Comparison of ENCODE assay signal across 9 cellular contexts in genomic region chr1:54806931-54807611, GRCh38. TPM values are rescaled to one million over a fixed set of nuclear protein-coding genes. Genes with fewer than 3 reads are reported as not detected.
DNase-seq lines count a peak whose midpoint lies in the region; ATAC-seq and TF ChIP-seq lines count a peak whose summit lies in the region.
"Had no signal": no experiment of that assay in that cellular context is flagged by ENCODE, and none has a peak within 500 bp of the region (broad histone marks: within the 10 kb centered on the region; RNA-seq: fewer than 3 reads in every experiment).

No MANE protein-coding gene starts in this region.

- H3K36me3 ChIP-seq in SK-N-SH (replicated peaks in 1 of 2; ENCODE audit: control insufficient read depth in 1 of 2, insufficient read depth in 2 of 2, low read length in 1 of 2): no peaks in the 10 kb centered on the region
- H3K36me3 ChIP-seq: ascending aorta had no signal

- H2AFZ ChIP-seq in SK-N-SH (ENCODE audit: low read depth): no peak overlapping the region

- ATAC-seq in sciatic nerve: no peak

- no peak for TF ChIP-seq EP300 in SK-N-SH (IDR thresholded peaks at IDR 0.05; ENCODE audit: borderline replicate concordance in 1 of 2, low read depth in 1 of 2, low read length in 1 of 2)

- no peak overlapping the region for H3K9ac ChIP-seq in SK-N-SH

- no peak overlapping the region for H3K4me2 ChIP-seq in SK-N-SH

- POLR2A ChIA-PET in SK-N-SH (lab: Yijun Ruan, JAX): no interaction called here

- TF ChIP-seq CTCF in GM12865 (IDR thresholded peaks at IDR 0.05; ENCODE audit: insufficient read depth, low read depth, low read length, missing control alignments) (no peak), SK-N-SH (IDR thresholded peaks at IDR 0.05) (no peak)

- H3K27me3 ChIP-seq in SK-N-SH (ENCODE audit: insufficient read depth): no peaks in the 10 kb centered on the region
- H3K27me3 ChIP-seq: ascending aorta had no signal

- no peak overlapping the region for H3K27ac ChIP-seq in SK-N-SH (ENCODE audit: low read depth in 2 of 2, low read length in 1 of 2)
- H3K27ac ChIP-seq: ascending aorta had no signal

- H3F3A ChIP-seq in SK-N-SH (replicated peaks; ENCODE audit: insufficient read depth): no peaks in the 10 kb centered on the region

- peak; percentile 23 for DNase-seq in GM12865 (ENCODE audit: low read depth)
- DNase-seq in NOMO-1 treated with dmso at 0.1 percent for 144 hours (lab: John Stamatoyannopoulos, UW; ENCODE audit: unreplicated experiment): peak; percentile 9
- peak; percentile 34 for DNase-seq in astrocyte of the hippocampus (ENCODE audit: low read depth, low spot score)
- DNase-seq in sciatic nerve (ENCODE audit: low spot score): peak; percentile 53
- DNase-seq in globus pallidus (ENCODE audit: low spot score): no peak
- DNase-seq in Kasumi-1 (lab: John Stamatoyannopoulos, UW): no peak
- no peak for DNase-seq in SK-N-SH
- DNase-seq: NCI-H1930 had no signal

- H3K4me3 ChIP-seq in GM12865 (ENCODE audit: low read depth, low read length): no peak overlapping the region
- no peak overlapping the region for H3K4me3 ChIP-seq in SK-N-SH (ENCODE audit: low read depth in 2 of 2, low read length in 1 of 2)
- H3K4me3 ChIP-seq: ascending aorta had no signal

- no peak for TF ChIP-seq RAD21 in SK-N-SH (IDR thresholded peaks at IDR 0.05; ENCODE audit: low read length)

- intact Hi-C loops in sciatic nerve (cut with DNase I): no loop called here

- 85% methylated on average over 6 of the region's 11 CpGs for WGBS in SK-N-SH (ENCODE audit: low lambda C conversion rate)

- no peaks in the 10 kb centered on the region for H3K79me2 ChIP-seq in SK-N-SH (ENCODE audit: insufficient read depth)

- no peaks in the 10 kb centered on the region for H3K9me3 ChIP-seq in SK-N-SH
- H3K9me3 ChIP-seq: ascending aorta had no signal

- CTCF ChIA-PET in SK-N-SH (lab: Yijun Ruan, JAX): interaction anchor here (0.5 to 2.6 kb wide), 6 partner anchors 15 to 816 kb away, joined by 3 to 13 read pairs (median 4); partner anchors contain the start of gene ACOT11

- H4K20me1 ChIP-seq in SK-N-SH (ENCODE audit: insufficient read depth): no peaks in the 10 kb centered on the region

- H3K9me2 ChIP-seq in SK-N-SH: no peaks in the 10 kb centered on the region

- peaks cover 0 to 2% of the 10 kb centered on the region in 2 experiments; a peak in 1 of 4 replicates for H3K4me1 ChIP-seq in SK-N-SH (ENCODE audit: control insufficient read depth in 1 of 2, insufficient read depth in 2 of 2, low read depth in 1 of 2, low read length in 1 of 2)

TF ChIP-seq in SK-N-SH, 30 proteins besides CTCF, POLR2A, EP300 and RAD21:
- no peak for TF ChIP-seq IRF3 (IDR thresholded peaks at IDR 0.05; ENCODE audit: low read depth, low read length)
- no peak for TF ChIP-seq PBX3 (IDR thresholded peaks at IDR 0.05)
- no peak for TF ChIP-seq SIN3A (IDR thresholded peaks at IDR 0.05; ENCODE audit: borderline replicate concordance, low read depth, low read length)
- no peak for TF ChIP-seq MXI1 (IDR thresholded peaks at IDR 0.05; ENCODE audit: low read depth, low read length)
- no peak for TF ChIP-seq USF1 (IDR thresholded peaks at IDR 0.05; ENCODE audit: borderline replicate concordance, low read depth)
- TF ChIP-seq NRF1 (IDR thresholded peaks at IDR 0.05; ENCODE audit: low read depth, low read length): no peak
- no peak for TF ChIP-seq NFIC (IDR thresholded peaks at IDR 0.05; ENCODE audit: borderline replicate concordance)
- no peak for TF ChIP-seq USF2 (IDR thresholded peaks at IDR 0.05; ENCODE audit: borderline replicate concordance, low read depth, low read length)
- TF ChIP-seq FOXM1 (IDR thresholded peaks at IDR 0.05; ENCODE audit: low read depth): no peak
- no peak for TF ChIP-seq POLR2AphosphoS5 (IDR thresholded peaks at IDR 0.05; ENCODE audit: low read depth, low read length)
- TF ChIP-seq YY1 (IDR thresholded peaks at IDR 0.05; ENCODE audit: low read depth): no peak
- TF ChIP-seq GABPA (IDR thresholded peaks at IDR 0.05; ENCODE audit: low read depth): no peak
- no peak for TF ChIP-seq FOXJ3 (CRISPR knock-in tag; IDR thresholded peaks at IDR 0.05)
- TF ChIP-seq ZBTB33 (IDR thresholded peaks at IDR 0.05; ENCODE audit: borderline replicate concordance, low read depth): no peak
- no peak for TF ChIP-seq TEAD4 (IDR thresholded peaks at IDR 0.05; ENCODE audit: borderline replicate concordance, insufficient read depth)
- TF ChIP-seq FOSL2 (IDR thresholded peaks at IDR 0.05; ENCODE audit: borderline replicate concordance, low read depth): no peak

RNA-seq across cellular contexts. Expression of gene TTC22, which starts 5.9 kb away (rescaled TPM):
- 0.36 TPM for total RNA-seq in sciatic nerve
- polyA plus RNA-seq in SK-N-SH (2012; rRNA removed): not detected in 2 replicates
- polyA plus RNA-seq in SK-N-SH (2012; cell fraction: cytosol; rRNA removed): 0.01 TPM in 2 replicates
- 0.02 TPM in 1 of 2 replicates, not detected in the other for polyA plus RNA-seq in SK-N-SH (2012; cell fraction: nucleus; rRNA removed)
- total RNA-seq: ascending aorta had no signal

RNA-seq across cellular contexts. Expression of gene PARS2, which starts 42.7 kb away (rescaled TPM):
- total RNA-seq in sciatic nerve: 3.6 TPM
- 3.2 and 3.4 TPM in 2 replicates for polyA plus RNA-seq in SK-N-SH (2012; rRNA removed)
- 2.1 and 2.8 TPM in 2 replicates for polyA plus RNA-seq in SK-N-SH (2012; cell fraction: cytosol; rRNA removed)
- 1.5 and 1.8 TPM in 2 replicates for polyA plus RNA-seq in SK-N-SH (2012; cell fraction: nucleus; rRNA removed)

Comparison
In these comparisons a context has a peak if more than half of its experiments do, and no peak if none do; other contexts are left out.
1. DNase-seq: peak in GM12865 (single experiment), NOMO-1 treated with dmso at 0.1 percent for 144 hours (single experiment), astrocyte of the hippocampus (single experiment) and sciatic nerve (single experiment); none in globus pallidus (single experiment), Kasumi-1 (0 of 2) and SK-N-SH (single experiment).